ENCODE assay signal across 21 cellular contexts in the genomic region with DNA sequence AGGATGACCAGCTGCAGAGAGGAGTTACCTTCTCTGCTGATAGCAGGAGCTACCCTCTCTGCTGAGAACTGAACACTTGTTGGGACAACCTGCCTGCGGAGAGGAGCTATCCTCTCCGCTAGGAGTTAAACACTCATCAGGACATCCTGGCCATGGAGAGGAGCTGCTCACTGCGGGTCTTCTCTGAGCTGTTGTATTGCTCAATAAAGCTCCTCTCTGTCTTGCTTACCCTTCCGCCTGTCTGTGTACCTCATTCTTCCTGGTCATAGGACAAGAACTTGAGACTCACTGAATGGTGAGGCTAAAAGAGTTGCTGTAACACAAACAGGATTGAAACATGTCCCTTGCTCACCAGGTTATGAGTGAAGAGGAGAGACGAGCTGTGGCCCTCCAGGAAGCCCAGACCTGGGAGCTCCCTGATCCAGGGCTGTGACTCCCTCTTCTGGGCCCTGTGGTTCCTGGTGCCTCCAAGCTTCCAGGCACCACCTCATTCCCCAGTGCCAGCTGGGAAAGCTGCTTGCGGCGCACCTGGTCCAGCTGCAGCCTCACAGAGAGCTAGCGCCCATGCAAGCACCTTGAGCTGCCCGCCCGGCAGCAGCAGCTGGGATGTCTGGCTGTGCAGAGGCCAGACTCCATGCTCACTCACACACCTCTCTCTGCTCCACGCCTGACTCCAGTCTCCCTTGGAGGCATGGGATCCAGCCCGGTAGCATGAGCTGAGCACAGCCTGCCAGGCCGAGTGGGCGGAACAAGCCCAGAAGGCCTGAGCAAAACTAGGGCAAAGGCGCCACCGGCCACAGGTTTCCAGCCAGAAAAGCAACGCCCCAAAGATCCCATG. TPM values are rescaled to one million over a fixed set of nuclear protein-coding genes. Genes with fewer than 3 reads are reported as not detected.
A peak's percentile ranks its signal among the peaks of the same experiment; 100 is the strongest.
DNase-seq lines count a peak whose midpoint lies in the region; ATAC-seq, FAIRE-seq and TF ChIP-seq lines count a peak whose summit lies in the region.
"Had no signal": no experiment of that assay in that cellular context is flagged by ENCODE, and none has a peak within 500 bp of the region (broad histone marks: within the 10 kb centered on the region; RNA-seq: fewer than 3 reads in every experiment).

No MANE protein-coding gene starts in this region.

- no peaks in the 10 kb centered on the region for H3K9me3 ChIP-seq in left ventricle myocardium inferior (replicated peaks)
- H3K9me3 ChIP-seq in heart left ventricle = no peaks in the 10 kb centered on the region
- H3K9me3 ChIP-seq in keratinocyte (ENCODE audit: control insufficient read depth, low read depth, low read length) = no peaks in the 10 kb centered on the region
- no peaks in the 10 kb centered on the region for H3K9me3 ChIP-seq in suprapubic skin

- peak overlapping the region; percentile 38 for H3K4me2 ChIP-seq in keratinocyte (ENCODE audit: control insufficient read depth, extremely low read depth, insufficient read depth, low read depth, low read length)

- peak overlapping the region; percentile 64 for H2AFZ ChIP-seq in keratinocyte (ENCODE audit: control insufficient read depth, low read length)

- no peak for TF ChIP-seq POLR2A in heart left ventricle (IDR thresholded peaks at IDR 0.05)
- TF ChIP-seq POLR2A in suprapubic skin (IDR thresholded peaks at IDR 0.05) = no peak

- no peak overlapping the region for H3K4me3 Mint-ChIP-seq in activated B cell treated with CpG ODN at 0.5 μM for 24 hours
- H3K4me3 Mint-ChIP-seq: CD4-positive, alpha-beta T cell had no signal

- DNase-seq in left ventricle myocardium inferior (no peak), heart left ventricle (no peak), activated B cell treated with CpG ODN at 0.5 μM for 24 hours (no peak), keratinocyte (ENCODE audit: low read depth, low spot score) (no peak), suprapubic skin (ENCODE audit: low spot score in 2 of 2) (no peak), NCI-H1417 (lab: John Stamatoyannopoulos, UW) (no peak)
- DNase-seq in activated CD4-positive, alpha-beta T cell treated with anti-CD3 and anti-CD28 coated beads, Interleukin-2, amount 50 U/mL, for 4 hours = no peak
- DNase-seq in activated CD8-positive, alpha-beta memory T cell treated with anti-CD3 and anti-CD28 coated beads, Interleukin-2, amount 50 U/mL, for 4 hours = no peak
- DNase-seq: Caco-2; CD4-positive, alpha-beta T cell; GF-D8; NCI-H1092 treated with DMSO at 0.1 percent for 48 hours; NCI-H1694 treated with DMSO at 0.1 percent for 48 hours; NCI-H524; NCI-H82; OCI-M1; Right ventricle myocardium superior had no signal

- H3K36me3 ChIP-seq in left ventricle myocardium inferior (no peaks in the 10 kb centered on the region), heart left ventricle (no peaks in the 10 kb centered on the region), keratinocyte (ENCODE audit: control insufficient read depth in 2 of 2, extremely low read depth in 1 of 2, insufficient read depth in 2 of 2, low read length in 2 of 2) (no peaks in the 10 kb centered on the region), suprapubic skin (no peaks in the 10 kb centered on the region)

- POLR2A ChIA-PET in activated B cell treated with CpG ODN at 0.5 μM for 24 hours (lab: Charles Lee) = interaction anchor here (0.5 to 1.2 kb wide), 5 partner anchors 28 to 143 kb away, joined by 3 to 5 read pairs (median 4); partner anchors contain the start of gene PRCP

- CTCF ChIA-PET in activated B cell treated with CpG ODN at 0.5 μM for 24 hours (lab: Charles Lee) = interaction anchor here (0.8 kb wide), 1 partner anchor 49 kb away, joined by 3 read pairs; no protein-coding TSS in a partner anchor

- intact Hi-C loops in left ventricle myocardium inferior (cut with micrococcal nuclease) = no loop called here
- intact Hi-C loops in heart left ventricle (cut with DNase I) = no loop called here
- intact Hi-C loops in activated B cell treated with CpG ODN at 0.5 μM for 24 hours (cut with micrococcal nuclease) = no loop called here

- dilution Hi-C loops in keratinocyte (cut with MboI; ENCODE audit: extremely low pct_ligation_motif_present, low sequenced_read_pairs) = no loop called here

- peaks cover 40% of the 10 kb centered on the region for H3K36me3 Mint-ChIP-seq in activated B cell treated with CpG ODN at 0.5 μM for 24 hours (ENCODE audit: low read depth)

- H3K27ac ChIP-seq in left ventricle myocardium inferior (replicated peaks) (peak overlapping the region; percentile 78), heart left ventricle (no peak overlapping the region), keratinocyte (ENCODE audit: control insufficient read depth, insufficient read depth, low read length) (no peak overlapping the region), suprapubic skin (peak overlapping the region; percentile 69)

- H3K27me3 ChIP-seq in left ventricle myocardium inferior (ENCODE audit: low read depth) = no peaks in the 10 kb centered on the region
- H3K27me3 ChIP-seq in heart left ventricle = no peaks in the 10 kb centered on the region
- no peaks in the 10 kb centered on the region for H3K27me3 ChIP-seq in keratinocyte (ENCODE audit: control insufficient read depth, extremely low read depth, insufficient read depth, low read length)
- H3K27me3 ChIP-seq in suprapubic skin = no peaks in the 10 kb centered on the region

- no peaks in the 10 kb centered on the region for H3K9me1 ChIP-seq in keratinocyte (ENCODE audit: control insufficient read depth, extremely low read depth, insufficient read depth, low read length)

- H3K27ac Mint-ChIP-seq in activated B cell treated with CpG ODN at 0.5 μM for 24 hours = peak overlapping the region; percentile 31
- H3K27ac Mint-ChIP-seq: CD4-positive, alpha-beta T cell had no signal

- H3K9me3 Mint-ChIP-seq in activated B cell treated with CpG ODN at 0.5 μM for 24 hours = peaks cover 3% of the 10 kb centered on the region
- H3K9me3 Mint-ChIP-seq: CD4-positive, alpha-beta T cell had no signal

- TF ChIP-seq CTCF in left ventricle myocardium inferior (IDR thresholded peaks at IDR 0.05; ENCODE audit: borderline replicate concordance) (no peak), heart left ventricle (IDR thresholded peaks at IDR 0.05) (no peak), activated B cell treated with CpG ODN at 0.5 μM for 24 hours (IDR thresholded peaks at IDR 0.05) (no peak), keratinocyte (optimal IDR thresholded peaks at IDR 0.05 in 1 of 3, IDR thresholded peaks at IDR 0.05 in 1 of 3, conservative IDR thresholded peaks at IDR 0.05 in 1 of 3; ENCODE audit: extremely low read depth in 1 of 3, insufficient read depth in 2 of 3, low read length in 3 of 3) (peak in 1 of 3 experiments; percentile 5), suprapubic skin (IDR thresholded peaks at IDR 0.05) (no peak)

- H3K79me2 ChIP-seq in keratinocyte (ENCODE audit: control insufficient read depth, insufficient read depth, low read length) = no peaks in the 10 kb centered on the region

- H4K20me1 ChIP-seq in keratinocyte (ENCODE audit: control insufficient read depth, extremely low read depth, insufficient read depth, low read length) = no peaks in the 10 kb centered on the region

- H3K9ac ChIP-seq in keratinocyte (ENCODE audit: control insufficient read depth, extremely low read depth, insufficient read depth, low read length) = no peak overlapping the region

- no peak overlapping the region for H3K4me3 ChIP-seq in left ventricle myocardium inferior
- no peak overlapping the region for H3K4me3 ChIP-seq in heart left ventricle
- no peak overlapping the region for H3K4me3 ChIP-seq in keratinocyte (ENCODE audit: control insufficient read depth in 2 of 3, extremely low read depth in 1 of 3, insufficient read depth in 2 of 3, low read depth in 1 of 3, low read length in 3 of 3)
- H3K4me3 ChIP-seq in suprapubic skin = no peak overlapping the region
- H3K4me3 ChIP-seq: GM12878 had no signal

- 91 to 96% (median 95%) methylated on average over 12 to 17 of the region's 17 CpGs for WGBS in heart left ventricle, 4 donors
- 67% methylated on average over 17 of the region's 17 CpGs for WGBS in suprapubic skin

- no peak for FAIRE-seq in keratinocyte (lab: Jason Lieb, UNC)
- FAIRE-seq: GM12878, GM19239, H54 had no signal

- no peaks in the 10 kb centered on the region for H3K27me3 Mint-ChIP-seq in activated B cell treated with CpG ODN at 0.5 μM for 24 hours
- H3K27me3 Mint-ChIP-seq: CD4-positive, alpha-beta T cell had no signal

- ATAC-seq in heart left ventricle (no peak), activated B cell treated with CpG ODN at 0.5 μM for 24 hours (ENCODE audit: low read depth) (no peak)
- ATAC-seq: GM12878, SK-N-SH treated with all-trans-retinoic acid at 6 μM for 48 hours had no signal

- no peak for TF ChIP-seq EP300 in suprapubic skin (IDR thresholded peaks at IDR 0.05)

- peaks cover 76% of the 10 kb centered on the region for H3K4me1 Mint-ChIP-seq in activated B cell treated with CpG ODN at 0.5 μM for 24 hours

- H3K4me1 ChIP-seq in left ventricle myocardium inferior (peaks cover 72% of the 10 kb centered on the region), heart left ventricle (peaks cover 0 to 67% (median 29%) of the 10 kb centered on the region in 12 donors), keratinocyte (ENCODE audit: control insufficient read depth, extremely low read depth, insufficient read depth, low read length) (peaks cover 22% of the 10 kb centered on the region), suprapubic skin (peaks cover 59% of the 10 kb centered on the region)

RNA-seq across cellular contexts. Expression of gene RAB30, which starts 50.5 kb away (rescaled TPM):
- total RNA-seq in left ventricle myocardium inferior (24.7 TPM), heart left ventricle (10 to 100 TPM; 13.8 to 28.4 (median 23.4) TPM), activated B cell treated with CpG ODN at 0.5 μM for 24 hours (160 and 173 TPM in 2 replicates), suprapubic skin (10 to 100 TPM; 14.1 to 38.1 (median 24.4) TPM)
- polyA plus RNA-seq in heart left ventricle (1 to 10 TPM; 4.4 to 6.8 TPM), keratinocyte (6.7 to 10.9 TPM (median 9.3 TPM) in 3 replicates)
- 2.9 TPM for polyA plus RNA-seq in keratinocyte (2011; ENCODE audit: low read depth)
- 6.9 and 8.8 TPM in 2 replicates for polyA plus RNA-seq in keratinocyte (2011; cell fraction: cytosol; rRNA removed)
- 11.7 and 14.4 TPM in 2 replicates for polyA plus RNA-seq in keratinocyte (2011; cell fraction: nucleus; rRNA removed)
- polyA plus RNA-seq in keratinocyte (2012; ENCODE audit: low replicate concordance) = 5.5 and 7.2 TPM in 2 replicates
- polyA minus RNA-seq in keratinocyte = 12.3 to 15.1 TPM (median 13.2 TPM) in 3 replicates
- 7.9 TPM for polyA minus RNA-seq in keratinocyte (2011; cell fraction: cytosol; rRNA and poly(A)+ RNA removed)
- 9.5 and 28.9 TPM in 2 replicates for polyA minus RNA-seq in keratinocyte (2011; cell fraction: nucleus; rRNA and poly(A)+ RNA removed)

Comparison
In these comparisons a context has a peak if more than half of its experiments do, and no peak if none do; other contexts are left out.
1. H3K27ac ChIP-seq: peak in left ventricle myocardium inferior (single experiment) and suprapubic skin (single experiment); none in heart left ventricle (0 of 12) and keratinocyte (single experiment).